In genomic region chr10:109969907-109970306, GRCh38 we compare ENCODE assay signal across 31 cellular contexts. TPM values are rescaled to one million over a fixed set of nuclear protein-coding genes. Genes with fewer than 3 reads are reported as not detected.
A peak's percentile ranks its signal among the peaks of the same experiment; 100 is the strongest.
DNase-seq lines count a peak whose midpoint lies in the region; ATAC-seq and TF ChIP-seq lines count a peak whose summit lies in the region.
"Had no signal": no experiment of that assay in that cellular context is flagged by ENCODE, and none has a peak within 500 bp of the region (broad histone marks: within the 10 kb centered on the region; RNA-seq: fewer than 3 reads in every experiment).

No MANE protein-coding gene starts in this region.

- no peak overlapping the region for H2AK5ac ChIP-seq in mesendoderm (ENCODE audit: low read length)

- H3K36me3 ChIP-seq in adipocyte (ENCODE audit: control insufficient read depth, insufficient read depth, low read length, severe bottlenecking) = no peaks in the 10 kb centered on the region
- no peaks in the 10 kb centered on the region for H3K36me3 ChIP-seq in mesendoderm (ENCODE audit: control insufficient read depth, insufficient read depth, low read length)
- H3K36me3 ChIP-seq in testis (ENCODE audit: low read depth, missing control alignments) = no peaks in the 10 kb centered on the region
- H3K36me3 ChIP-seq: BE2C, pancreas, vagina had no signal

- ATAC-seq in GM18873 (IDR thresholded peaks at IDR 0.05; ENCODE audit: low FRiP score, unreplicated experiment) = no peak
- ATAC-seq: activated CD4-positive, CD25-positive, alpha-beta regulatory T cell treated with anti-CD3 and anti-CD28 coated beads, Interleukin-2, amount 50 U/mL, for 24 hours; activated CD8-positive, alpha-beta memory T cell treated with anti-CD3 and anti-CD28 coated beads, Interleukin-2, amount 10 ng/mL, durations not matched to agents 7 days and 5 days; activated naive CD8-positive, alpha-beta T cell treated with anti-CD3 and anti-CD28 coated beads, Interleukin-2, amount 50 U/mL, for 24 hours; activated T-cell treated with anti-CD3 and anti-CD28 coated beads, Interleukin-2, amount 50 U/mL, for 72 hours; CD8-positive, alpha-beta T cell; HepG2; mucosa of descending colon; pancreas had no signal

- H2BK5ac ChIP-seq in mesendoderm (ENCODE audit: low read length) = peak overlapping the region; percentile 73

- H3K23ac ChIP-seq in mesendoderm (ENCODE audit: low read length) = no peak overlapping the region

- TF ChIP-seq POLR2A in testis (IDR thresholded peaks at IDR 0.05) = no peak

- peak overlapping the region; percentile 28 for H3K56ac ChIP-seq in mesendoderm (ENCODE audit: low read length)

- H3K4me3 ChIP-seq in adipocyte (ENCODE audit: low read length) (peak overlapping the region; percentile 42), dorsolateral prefrontal cortex (peak overlapping the region in 8 of 59 donors; percentile 1 to 30 (median 12)), mesendoderm (ENCODE audit: low read length) (no peak overlapping the region), testis (no peak overlapping the region)
- H3K4me3 ChIP-seq: mucosa of descending colon, pancreas, PC-9, vagina had no signal

- no peaks in the 10 kb centered on the region for H3K27me3 ChIP-seq in adipocyte (replicated peaks; ENCODE audit: control insufficient read depth, insufficient read depth, low read length)
- H3K27me3 ChIP-seq in dorsolateral prefrontal cortex = no peaks in the 10 kb centered on the region
- H3K27me3 ChIP-seq in mesendoderm (ENCODE audit: insufficient read depth, low read length, poor library complexity) = no peaks in the 10 kb centered on the region
- no peaks in the 10 kb centered on the region for H3K27me3 ChIP-seq in testis
- H3K27me3 ChIP-seq: BE2C, pancreas, vagina had no signal

- no peaks in the 10 kb centered on the region for H3K79me1 ChIP-seq in mesendoderm (ENCODE audit: low read length)

- H3K4me2 ChIP-seq in mesendoderm (ENCODE audit: low read length) = no peak overlapping the region
- H3K4me2 ChIP-seq: PC-9 had no signal

- H2BK120ac ChIP-seq in mesendoderm (ENCODE audit: low read depth, low read length) = no peak overlapping the region

- H4K8ac ChIP-seq in mesendoderm (ENCODE audit: low read depth, low read length) = no peak overlapping the region

- TF ChIP-seq CTCF in dorsolateral prefrontal cortex (IDR thresholded peaks at IDR 0.05 in 54 of 56, conservative IDR thresholded peaks at IDR 0.05 in 2 of 56; ENCODE audit: low read depth in 1 of 56, partially characterized antibody in 56 of 56) (no peak), testis (IDR thresholded peaks at IDR 0.05) (no peak)

- no peak overlapping the region for H3K4ac ChIP-seq in mesendoderm (ENCODE audit: low read depth, low read length)

- H3K9me3 ChIP-seq in adipocyte (ENCODE audit: control insufficient read depth, low read length) = no peaks in the 10 kb centered on the region
- no peaks in the 10 kb centered on the region for H3K9me3 ChIP-seq in testis
- H3K9me3 ChIP-seq: BE2C, mucosa of descending colon, pancreas, vagina had no signal

- H2BK15ac ChIP-seq in mesendoderm (replicated peaks; ENCODE audit: low read depth) = no peak overlapping the region

- no peak overlapping the region for H3K18ac ChIP-seq in mesendoderm (ENCODE audit: low read length)

- no peak overlapping the region for H4K5ac ChIP-seq in mesendoderm (ENCODE audit: low read length)

- WGBS in mesendoderm (ENCODE audit: extremely low coverage, insufficient coverage, low lambda C conversion rate) = no CpG with 5 or more reads among the region's 4 CpGs
- 32 to 49% methylated on average over 4 of the region's 4 CpGs for WGBS in testis, 2 donors

- peaks cover 48% of the 10 kb centered on the region for H3K4me1 ChIP-seq in adipocyte (ENCODE audit: control insufficient read depth, insufficient read depth, low read length)
- peaks cover 8% of the 10 kb centered on the region for H3K4me1 ChIP-seq in mesendoderm (ENCODE audit: control insufficient read depth, low read depth, low read length)
- peaks cover 33% of the 10 kb centered on the region for H3K4me1 ChIP-seq in testis

- DNase-seq in adipocyte (ENCODE audit: low read depth) (no peak), dorsolateral prefrontal cortex (no peak), mesendoderm (no peak), testis (peak; percentile 46), MV-4-11 (lab: John Stamatoyannopoulos, UW) (no peak), NCI-H82 (lab: John Stamatoyannopoulos, UW) (no peak)
- DNase-seq: activated CD4-positive, alpha-beta T cell treated with anti-CD3 and anti-CD28 coated beads, Interleukin-2, amount 50 U/mL, for 4 hours; activated CD8-positive, alpha-beta memory T cell treated with anti-CD3 and anti-CD28 coated beads, Interleukin-2, amount 10 ng/mL, durations not matched to agents 7 days and 5 days; activated naive CD8-positive, alpha-beta T cell treated with anti-CD3 and anti-CD28 coated beads, Interleukin-2, amount 50 U/mL, for 24 hours; activated T-cell treated with anti-CD3 and anti-CD28 coated beads, Interleukin-2, amount 50 U/mL, for 72 hours; BE2C; CD8-positive, alpha-beta T cell; effector CD8-positive, alpha-beta T cell; glutamatergic neuron; H7; islet precursor cell; Karpas-422; mucosa of descending colon; NCI-H1417 treated with DMSO at 0.1 percent for 48 hours; NCI-H2029 treated with DMSO at 0.1 percent for 48 hours; NCI-H69; pancreas; PC-9; small intestine; stimulated activated CD4-positive, alpha-beta T cell treated with anti-CD3 and anti-CD28 coated beads, Interleukin-1b, Interleukin-23, amount 100 ng/mL, for 48 hours; stimulated activated naive CD4-positive, alpha-beta T cell treated with Interleukin-2 at 50 U/mL for 16 hours; T-helper 2 cell had no signal

- intact Hi-C loops in dorsolateral prefrontal cortex (cut with DNase I) = no loop called here
- intact Hi-C loops in testis (cut with DNase I; ENCODE audit: low total_unique reads) = no loop called here

- no peak overlapping the region for H3K9ac ChIP-seq in adipocyte (ENCODE audit: low read length)
- H3K9ac ChIP-seq in mesendoderm (ENCODE audit: low read length) = no peak overlapping the region

- no peaks in the 10 kb centered on the region for H3K79me2 ChIP-seq in mesendoderm (ENCODE audit: control insufficient read depth, insufficient read depth, low read length)

- H3K27ac ChIP-seq in dorsolateral prefrontal cortex (peak overlapping the region in 51 of 59 donors; percentile 5 to 87 (median 74)), mesendoderm (ENCODE audit: low read depth, low read length) (peak overlapping the region; percentile 21), testis (peak overlapping the region; percentile 69 to 84)
- H3K27ac ChIP-seq: pancreas, PC-9, vagina had no signal

RNA-seq across cellular contexts. Expression of gene ADD3, which starts 37.9 kb away (rescaled TPM):
- 100 to 1,000 TPM; 171 to 457 (median 267) TPM for total RNA-seq in dorsolateral prefrontal cortex
- 46.8 TPM for polyA plus RNA-seq in mesendoderm (2013, experiment 1 of 2)
- 50.0 TPM for polyA plus RNA-seq in mesendoderm (2013, experiment 2 of 2)
- total RNA-seq in testis = 100 to 1,000 TPM; 240 to 394 TPM
- polyA plus RNA-seq in testis (ENCODE audit: insufficient read depth, low read depth, low replicate concordance) = 155 TPM

RNA-seq across cellular contexts. Expression of gene XPNPEP1, which starts 46.6 kb away (rescaled TPM):
- total RNA-seq in dorsolateral prefrontal cortex (10 to 100 TPM; 42.7 to 96.7 (median 63.5) TPM), testis (100 to 1,000 TPM in 1 of 2 donors, 10 to 100 TPM in 1; 90.2 to 118 TPM)
- 25.4 TPM for polyA plus RNA-seq in mesendoderm (2013, experiment 1 of 2)
- polyA plus RNA-seq in mesendoderm (2013, experiment 2 of 2) = 26.0 TPM
- polyA plus RNA-seq in testis (ENCODE audit: insufficient read depth, low read depth, low replicate concordance) = 55.5 TPM

Comparison
In these comparisons a context has a peak if more than half of its experiments do, and no peak if none do; other contexts are left out.
1. H3K27ac ChIP-seq: peak in every context shown above with its lines; median percentile 76 in testis; 74 in dorsolateral prefrontal cortex; 21 in mesendoderm.